Comparison of ENCODE assay signal across 29 cellular contexts in genomic region chrX:9862953-9863352, GRCh38.
"Had no signal": no experiment of that assay in that cellular context is flagged by ENCODE, and none has a peak within 500 bp of the region (broad histone marks: within the 10 kb centered on the region; RNA-seq: fewer than 3 reads in every experiment).

No MANE protein-coding gene starts in this region.

- H3K4me3 Mint-ChIP-seq: immature natural killer cell; memory B cell; naive thymus-derived CD8-positive, alpha-beta T cell; nephron; neural crest cell; stimulated activated naive B cell treated with anti-CD40 and anti-IgM and Interleukin-4, amounts not matched to agents 10 μg/mL and 1 μg/mL and 100 μg/mL, for 72 hours had no signal

- H3K9me3 ChIP-seq: left lung, pancreas, prostate gland, testis, thyroid gland, transverse colon, uterus had no signal

- H3K4me1 Mint-ChIP-seq: immature natural killer cell had no signal

- H3K4me3 ChIP-seq: left lung, lung, pancreas, prostate gland, skin epidermis, stomach, testis, thyroid gland, transverse colon, uterus had no signal

- H3K27ac Mint-ChIP-seq: immature natural killer cell; memory B cell; stimulated activated naive B cell treated with anti-CD40 and anti-IgM and Interleukin-4, amounts not matched to agents 10 μg/mL and 1 μg/mL and 100 μg/mL, for 72 hours had no signal

- DNase-seq: hypothalamus; immature natural killer cell; kidney; left colon; left lung; naive thymus-derived CD8-positive, alpha-beta T cell; nucleus accumbens; pancreas; posterior cingulate gyrus; retina; right cardiac atrium; stimulated activated CD4-positive, alpha-beta T cell treated with anti-CD3 and anti-CD28 coated beads, Interleukin-12 subunit alpha, Interleukin-12 subunit beta, amount 100 ng/mL, for 4 hours; stimulated activated CD4-positive, alpha-beta T cell treated with anti-CD3 and anti-CD28 coated beads, Interleukin-15, amount 100 ng/mL, for 24 hours; stimulated activated CD4-positive, alpha-beta T cell treated with anti-CD3 and anti-CD28 coated beads, Interleukin-2, amount 100 ng/mL, for 24 hours; stimulated activated CD4-positive, alpha-beta T cell treated with anti-CD3 and anti-CD28 coated beads, Interleukin-4, amount 100 ng/mL, for 1 hour; stimulated activated naive B cell treated with anti-CD40 and anti-IgM and Interleukin-4, amounts not matched to agents 10 μg/mL and 1 μg/mL and 100 μg/mL, for 72 hours; stimulated activated naive CD8-positive, alpha-beta T cell treated with anti-CD3 and anti-CD28 coated beads, Interleukin-15, Interleukin-2, amounts not matched to agents 100 U/mL and 50 U/mL, for 24 hours; stomach; testis; thyroid gland; transverse colon; uterus had no signal

- H3K27me3 ChIP-seq: left lung, pancreas, stomach, testis, thyroid gland, transverse colon, uterus had no signal

- ATAC-seq: left colon; left lung; naive thymus-derived CD8-positive, alpha-beta T cell; pancreas; right cardiac atrium; sciatic nerve; stimulated activated naive B cell treated with anti-CD40 and anti-IgM and Interleukin-4, amounts not matched to agents 10 μg/mL and 1 μg/mL and 100 μg/mL, for 72 hours; stimulated activated naive CD8-positive, alpha-beta T cell treated with anti-CD3 and anti-CD28 coated beads, Interleukin-15, Interleukin-2, amounts not matched to agents 100 U/mL and 50 U/mL, for 24 hours had no signal

- H3K36me3 Mint-ChIP-seq: immature natural killer cell; memory B cell; naive thymus-derived CD8-positive, alpha-beta T cell had no signal

- H3K4me1 ChIP-seq: pancreas, prostate gland, stomach, testis, thyroid gland, transverse colon, uterus had no signal

- H3K36me3 ChIP-seq: left lung, pancreas, prostate gland, stomach, thyroid gland, transverse colon, uterus had no signal

- H3K27ac ChIP-seq: left lung, pancreas, prostate gland, skin epidermis, stomach, testis, thyroid gland, transverse colon, uterus had no signal
